ENCODE assay signal across 8 cellular contexts in the genomic region with DNA sequence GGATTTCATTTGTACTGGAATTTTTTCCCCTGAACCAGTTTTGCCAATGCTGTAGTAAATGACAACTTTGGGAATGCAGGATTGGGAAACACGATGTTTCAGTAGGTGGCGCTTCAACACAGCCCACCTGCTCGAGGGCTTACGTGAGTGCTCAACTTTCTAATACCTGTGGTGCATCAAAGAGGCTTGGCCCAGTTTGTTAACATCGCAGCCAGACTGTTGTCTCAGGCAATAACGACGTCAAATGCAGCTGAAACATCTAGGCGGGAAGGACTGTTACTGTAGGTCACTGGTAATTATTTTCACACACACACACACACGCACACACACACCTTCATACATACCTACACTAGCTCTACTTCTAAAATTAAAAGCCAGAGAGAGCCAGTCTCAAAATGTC.
DNase-seq lines count a peak whose midpoint lies in the region; ATAC-seq, FAIRE-seq and TF ChIP-seq lines count a peak whose summit lies in the region.

No MANE protein-coding gene starts in this region.

- H3K27me3 ChIP-seq in body of pancreas (no peaks in the 10 kb centered on the region), left lung (no peaks in the 10 kb centered on the region)

- no peaks in the 10 kb centered on the region for H3K36me3 ChIP-seq in body of pancreas (replicated peaks in 1 of 2; ENCODE audit: insufficient read depth in 1 of 2, low read depth in 2 of 2)
- no peaks in the 10 kb centered on the region for H3K36me3 ChIP-seq in left lung

- H3K27ac ChIP-seq in body of pancreas (no peak overlapping the region), left lung (no peak overlapping the region)

- 10% methylated on average over 9 of the region's 9 CpGs for WGBS in body of pancreas, 2 donors

- H3K9me3 ChIP-seq in body of pancreas (no peaks in the 10 kb centered on the region), left lung (no peaks in the 10 kb centered on the region)

- TF ChIP-seq POLR2A in body of pancreas (IDR thresholded peaks at IDR 0.05) (no peak), GM18505 (IDR thresholded peaks at IDR 0.05; ENCODE audit: borderline replicate concordance, extremely low read depth, insufficient read depth, insufficient read length) (no peak)

- ATAC-seq in body of pancreas: peak; percentile 63
- peak; percentile 73 for ATAC-seq in left lung
- no peak for ATAC-seq in activated CD4-positive, CD25-positive, alpha-beta regulatory T cell treated with anti-CD3 and anti-CD28 coated beads, Interleukin-2, amount 50 U/mL, for 24 hours
- ATAC-seq in GM18505 (IDR thresholded peaks at IDR 0.05; ENCODE audit: unreplicated experiment): no peak

- no peak for FAIRE-seq in frontal cortex (lab: Jason Lieb, UNC)

- DNase-seq in GM12864 (ENCODE audit: low read depth) (no peak), NCI-H2029 (lab: John Stamatoyannopoulos, UW) (peak; percentile 74), body of pancreas (peak; percentile 53 to 60 (median 57)), left lung (no peak), frontal cortex (ENCODE audit: low spot score in 2 of 2) (no peak)
- no peak for DNase-seq in activated CD4-positive, alpha-beta T cell treated with anti-CD3 and anti-CD28 coated beads for 1 hour

- no peaks in the 10 kb centered on the region for H3K4me1 ChIP-seq in body of pancreas
- H3K4me1 ChIP-seq in left lung: no peaks in the 10 kb centered on the region

- H3K4me3 ChIP-seq in GM12864 (ENCODE audit: low read depth, low read length) (no peak overlapping the region), body of pancreas (no peak overlapping the region), left lung (no peak overlapping the region)

- TF ChIP-seq CTCF in GM12864 (IDR thresholded peaks at IDR 0.05; ENCODE audit: low read depth, low read length, missing control alignments) (peak; percentile 49), body of pancreas (IDR thresholded peaks at IDR 0.05) (peak; percentile 37 to 72 (median 66)), left lung (IDR thresholded peaks at IDR 0.05) (peak in 1 of 2 donors; percentile 24)

- intact Hi-C loops in body of pancreas (cut with DNase I): no loop called here
- intact Hi-C loops in left lung (cut with DNase I): no loop called here

Comparison
In these comparisons a context has a peak if more than half of its experiments do, and no peak if none do; other contexts are left out.
1. DNase-seq: peak in NCI-H2029 (single experiment) and body of pancreas (4 of 4); none in GM12864 (single experiment), left lung (0 of 2), frontal cortex (0 of 2) and activated CD4-positive, alpha-beta T cell treated with anti-CD3 and anti-CD28 coated beads for 1 hour (single experiment).
2. ATAC-seq: peak in body of pancreas (single experiment) and left lung (single experiment); none in activated CD4-positive, CD25-positive, alpha-beta regulatory T cell treated with anti-CD3 and anti-CD28 coated beads, Interleukin-2, amount 50 U/mL, for 24 hours (0 of 2) and GM18505 (single experiment).